8 cellular contexts compared by ENCODE assay signal in the genomic region with DNA sequence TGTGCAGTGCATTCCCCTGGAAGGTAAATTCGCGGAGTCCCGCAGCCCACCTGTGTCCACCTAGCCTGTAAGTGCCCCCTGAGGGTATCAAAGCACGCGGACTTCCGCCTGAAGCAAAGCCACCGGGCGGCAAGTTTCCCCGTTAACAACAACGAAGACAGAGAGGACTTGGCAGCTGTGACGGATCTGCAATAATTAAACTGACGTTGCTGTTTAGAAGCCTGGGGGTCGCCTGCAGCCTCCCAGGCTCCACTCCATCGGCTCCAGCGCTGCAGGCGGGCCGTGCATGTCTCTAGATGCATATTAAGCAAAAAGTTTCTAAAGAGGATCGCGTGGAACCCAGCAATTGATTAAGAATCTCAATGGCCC. TPM values are rescaled to one million over a fixed set of nuclear protein-coding genes. Genes with fewer than 3 reads are reported as not detected.
DNase-seq lines count a peak whose midpoint lies in the region; ATAC-seq and TF ChIP-seq lines count a peak whose summit lies in the region.

No MANE protein-coding gene starts in this region.

- peak overlapping the region; percentile 88 for H3K27ac Mint-ChIP-seq in stimulated activated effector memory CD8-positive, alpha-beta T cell treated with anti-CD3 and anti-CD28 coated beads, Interleukin-12 subunit alpha, Interleukin-12 subunit beta, amount 100 ng/mL, for 72 hours

- 4 to 12% (median 7%) methylated on average over 5 to 19 of the region's 19 CpGs for WGBS in adrenal gland, 4 donors

- H3K27me3 ChIP-seq in adrenal gland: no peaks in the 10 kb centered on the region

- no peaks in the 10 kb centered on the region for H3K9me3 Mint-ChIP-seq in stimulated activated effector memory CD8-positive, alpha-beta T cell treated with anti-CD3 and anti-CD28 coated beads, Interleukin-12 subunit alpha, Interleukin-12 subunit beta, amount 100 ng/mL, for 72 hours

- peaks cover 5 to 21% of the 10 kb centered on the region in 2 donors for H3K4me1 ChIP-seq in adrenal gland (replicated peaks in 1 of 2)

- TF ChIP-seq CTCF in LNCaP clone FGC (IDR thresholded peaks at IDR 0.05; ENCODE audit: control insufficient read depth, extremely low read depth, insufficient read depth) (no peak), adrenal gland (IDR thresholded peaks at IDR 0.05) (no peak)

- H3K36me3 Mint-ChIP-seq in stimulated activated effector memory CD8-positive, alpha-beta T cell treated with anti-CD3 and anti-CD28 coated beads, Interleukin-12 subunit alpha, Interleukin-12 subunit beta, amount 100 ng/mL, for 72 hours: peaks cover 35% of the 10 kb centered on the region

- no peaks in the 10 kb centered on the region for H3K9me3 ChIP-seq in adrenal gland (replicated peaks in 1 of 3)

- intact Hi-C loops in adrenal gland (cut with DNase I): no loop called here

- peak; percentile 23 for ATAC-seq in GM21576 (IDR thresholded peaks at IDR 0.05; ENCODE audit: unreplicated experiment)
- ATAC-seq in stimulated activated effector memory CD8-positive, alpha-beta T cell treated with anti-CD3 and anti-CD28 coated beads, Interleukin-12 subunit alpha, Interleukin-12 subunit beta, amount 100 ng/mL, for 72 hours: peak; percentile 25

- peaks cover 29% of the 10 kb centered on the region for H3K4me1 Mint-ChIP-seq in stimulated activated effector memory CD8-positive, alpha-beta T cell treated with anti-CD3 and anti-CD28 coated beads, Interleukin-12 subunit alpha, Interleukin-12 subunit beta, amount 100 ng/mL, for 72 hours

- no peaks in the 10 kb centered on the region for H3K36me3 ChIP-seq in adrenal gland (replicated peaks in 1 of 2)

- H3K4me3 Mint-ChIP-seq in stimulated activated effector memory CD8-positive, alpha-beta T cell treated with anti-CD3 and anti-CD28 coated beads, Interleukin-12 subunit alpha, Interleukin-12 subunit beta, amount 100 ng/mL, for 72 hours: peak overlapping the region; percentile 88

- peak overlapping the region; percentile 59 for H3K4me3 ChIP-seq in LNCaP clone FGC (ENCODE audit: low read depth, low read length)
- peak overlapping the region in 2 of 4 donors; percentile 67 to 79 for H3K4me3 ChIP-seq in adrenal gland

- peak overlapping the region in 4 of 5 donors; percentile 45 to 85 (median 50) for H3K27ac ChIP-seq in adrenal gland

- peak; percentile 55 for DNase-seq in DMS153 (lab: John Stamatoyannopoulos, UW)
- DNase-seq in DMS153 treated with DMSO at 0.1 percent for 48 hours (lab: John Stamatoyannopoulos, UW; ENCODE audit: unreplicated experiment): no peak
- no peak for DNase-seq in LNCaP clone FGC (ENCODE audit: low read depth)
- peak in 4 of 7 donors; percentile 13 to 54 (median 22) for DNase-seq in adrenal gland
- peak; percentile 47 for DNase-seq in iPS-NIHi11 (ENCODE audit: low spot score)
- DNase-seq in stimulated activated effector memory CD8-positive, alpha-beta T cell treated with anti-CD3 and anti-CD28 coated beads, Interleukin-12 subunit alpha, Interleukin-12 subunit beta, amount 100 ng/mL, for 72 hours (ENCODE audit: low spot score in 2 of 2): peak; percentile 22 to 68
- no peak for DNase-seq in NCI-H2029 treated with DMSO at 0.1 percent for 48 hours (lab: John Stamatoyannopoulos, UW)

- no peak for TF ChIP-seq POLR2A in adrenal gland (IDR thresholded peaks at IDR 0.05)

RNA-seq across cellular contexts. Expression of a gene that starts 34.8 kb away (rescaled TPM):
- 10 to 100 TPM; 12.2 to 28.3 (median 17.7) TPM for total RNA-seq in adrenal gland
- 10 to 100 TPM; 18.6 to 24.1 (median 19.7) TPM for polyA plus RNA-seq in adrenal gland

Comparison
In these comparisons a context has a peak if more than half of its experiments do, and no peak if none do; other contexts are left out.
1. DNase-seq: peak in DMS153 (single experiment), adrenal gland (4 of 7), iPS-NIHi11 (single experiment) and stimulated activated effector memory CD8-positive, alpha-beta T cell treated with anti-CD3 and anti-CD28 coated beads, Interleukin-12 subunit alpha, Interleukin-12 subunit beta, amount 100 ng/mL, for 72 hours (2 of 2); none in DMS153 treated with DMSO at 0.1 percent for 48 hours (single experiment), LNCaP clone FGC (single experiment) and NCI-H2029 treated with DMSO at 0.1 percent for 48 hours (single experiment).